16 cellular contexts compared by ENCODE assay signal in the genomic region with DNA sequence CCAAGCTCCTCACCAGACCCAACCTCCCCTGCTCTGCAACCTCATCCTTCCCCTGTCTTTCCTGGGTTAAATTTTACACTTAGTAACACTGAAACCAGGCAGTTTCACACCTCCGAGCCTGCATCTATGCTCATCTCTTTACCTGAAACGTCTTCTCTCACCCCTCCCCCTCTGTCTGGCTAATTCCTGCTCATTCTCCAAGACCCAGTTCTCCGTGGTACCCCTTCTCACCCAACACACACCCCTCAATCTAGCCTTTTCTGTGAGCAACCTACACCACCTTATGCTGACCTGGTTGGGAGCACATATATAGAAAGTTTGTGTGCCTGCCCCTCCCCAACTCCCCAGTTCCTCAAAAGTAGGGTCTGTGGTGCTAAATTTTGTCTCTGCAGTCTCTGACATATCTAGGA. TPM values are rescaled to one million over a fixed set of nuclear protein-coding genes. Genes with fewer than 3 reads are reported as not detected.
DNase-seq lines count a peak whose midpoint lies in the region; ATAC-seq and TF ChIP-seq lines count a peak whose summit lies in the region.
"Had no signal": no experiment of that assay in that cellular context is flagged by ENCODE, and none has a peak within 500 bp of the region (broad histone marks: within the 10 kb centered on the region; RNA-seq: fewer than 3 reads in every experiment).

No MANE protein-coding gene starts in this region.

- peaks cover 0 to 25% (median 10%) of the 10 kb centered on the region in 4 donors for H3K4me1 ChIP-seq in tibial nerve
- H3K4me1 ChIP-seq in mucosa of descending colon (ENCODE audit: low read depth), result peaks cover 8% of the 10 kb centered on the region

- H3K4me3 ChIP-seq in tibial nerve (no peak overlapping the region), mucosa of descending colon (no peak overlapping the region)
- H3K4me3 ChIP-seq: left ventricle myocardium inferior, ovary had no signal

- peak overlapping the region; percentile 3 for H3K4me3 Mint-ChIP-seq in effector memory CD8-positive, alpha-beta T cell
- H3K4me3 Mint-ChIP-seq: activated naive CD8-positive, alpha-beta T cell; CD4-positive, alpha-beta memory T cell; dendritic cell treated with granulocyte-macrophage colony-stimulating factor and Interleukin-4, amounts not matched to agents 40 ng/mL and 50 ng/mL, for 4 days had no signal

- peaks cover 30 to 58% of the 10 kb centered on the region in 2 donors for H3K27me3 Mint-ChIP-seq in effector memory CD8-positive, alpha-beta T cell

- no peaks in the 10 kb centered on the region for H3K27me3 ChIP-seq in tibial nerve
- H3K27me3 ChIP-seq: ovary had no signal

- no peak overlapping the region for H3K27ac Mint-ChIP-seq in effector memory CD8-positive, alpha-beta T cell
- H3K27ac Mint-ChIP-seq: activated naive CD8-positive, alpha-beta T cell; CD4-positive, alpha-beta memory T cell; dendritic cell treated with granulocyte-macrophage colony-stimulating factor and Interleukin-4, amounts not matched to agents 40 ng/mL and 50 ng/mL, for 4 days had no signal

- no peak for TF ChIP-seq POLR2A in tibial nerve (IDR thresholded peaks at IDR 0.05)

- WGBS in tibial nerve, 2 donors, result 87 to 90% methylated on average over 3 of the region's 3 CpGs

- intact Hi-C loops in Right ventricle myocardium inferior (cut with DNase I) (no loop called here), mucosa of descending colon (cut with DNase I, micrococcal nuclease) (no loop called here)

- no peaks in the 10 kb centered on the region for H3K36me3 Mint-ChIP-seq in effector memory CD8-positive, alpha-beta T cell (ENCODE audit: insufficient read depth)
- H3K36me3 Mint-ChIP-seq: activated naive CD8-positive, alpha-beta T cell; CD4-positive, alpha-beta memory T cell had no signal

- TF ChIP-seq EP300 in tibial nerve (IDR thresholded peaks at IDR 0.05), result no peak

- H3K4me1 Mint-ChIP-seq in effector memory CD8-positive, alpha-beta T cell (ENCODE audit: low read depth in 2 of 2), result peaks cover 8 to 9% of the 10 kb centered on the region in 2 donors

- H3K27ac ChIP-seq in tibial nerve, result no peak overlapping the region
- H3K27ac ChIP-seq: left ventricle myocardium inferior, ovary had no signal

- H3K36me3 ChIP-seq in tibial nerve, result no peaks in the 10 kb centered on the region
- no peaks in the 10 kb centered on the region for H3K36me3 ChIP-seq in mucosa of descending colon (ENCODE audit: low read depth)
- H3K36me3 ChIP-seq: left ventricle myocardium inferior, ovary had no signal

- peak; percentile 27 for ATAC-seq in GM18517 (IDR thresholded peaks at IDR 0.05; ENCODE audit: unreplicated experiment)
- ATAC-seq in GM21367 (IDR thresholded peaks at IDR 0.05; ENCODE audit: unreplicated experiment), result peak; percentile 34
- ATAC-seq in HG03025 (IDR thresholded peaks at IDR 0.05; ENCODE audit: low FRiP score, unreplicated experiment), result peak; percentile 40
- ATAC-seq in effector memory CD8-positive, alpha-beta T cell (replicated peaks), result no peak
- ATAC-seq in Right ventricle myocardium inferior, result no peak
- ATAC-seq in mucosa of descending colon, result no peak

- DNase-seq in effector memory CD8-positive, alpha-beta T cell, result no peak
- DNase-seq in ureter (ENCODE audit: low spot score) (no peak), tibial nerve (ENCODE audit: low spot score in 2 of 2) (no peak), Right ventricle myocardium inferior (ENCODE audit: missing footprints) (no peak), mucosa of descending colon (no peak)
- DNase-seq: CD4-positive, alpha-beta memory T cell; foreskin fibroblast; left ventricle myocardium inferior; NCI-H524 treated with DMSO at 0.1 percent for 48 hours; ovary; stimulated activated CD4-positive, alpha-beta T cell treated with anti-CD3 and anti-CD28 coated beads, Interleukin-1b, Interleukin-23, amount 100 ng/mL, for 48 hours had no signal

- TF ChIP-seq CTCF in tibial nerve (IDR thresholded peaks at IDR 0.05), result no peak
- TF ChIP-seq CTCF in mucosa of descending colon (IDR thresholded peaks at IDR 0.05), result no peak

- H3K9me3 ChIP-seq in tibial nerve, result no peaks in the 10 kb centered on the region
- H3K9me3 ChIP-seq in mucosa of descending colon, result no peaks in the 10 kb centered on the region
- H3K9me3 ChIP-seq: left ventricle myocardium inferior, ovary had no signal

- H3K9me3 Mint-ChIP-seq in effector memory CD8-positive, alpha-beta T cell, result no peaks in the 10 kb centered on the region

RNA-seq across cellular contexts. Expression of a gene that starts 3.7 kb away (rescaled TPM):
- total RNA-seq in ureter (5.6 TPM), tibial nerve (10 to 100 TPM; 14.9 to 22.6 (median 19.1) TPM), Right ventricle myocardium inferior (6.4 TPM), mucosa of descending colon (10 to 100 TPM in 1 of 3 donors, 1 to 10 TPM in 2; 1.2 to 11.1 (median 2.0) TPM)

Comparison
In these comparisons a context has a peak if more than half of its experiments do, and no peak if none do; other contexts are left out.
1. ATAC-seq: peak in GM18517 (single experiment), GM21367 (single experiment) and HG03025 (single experiment); none in effector memory CD8-positive, alpha-beta T cell (single experiment), Right ventricle myocardium inferior (single experiment) and mucosa of descending colon (single experiment).